Comparison of ENCODE assay signal across 26 cellular contexts in the genomic region with DNA sequence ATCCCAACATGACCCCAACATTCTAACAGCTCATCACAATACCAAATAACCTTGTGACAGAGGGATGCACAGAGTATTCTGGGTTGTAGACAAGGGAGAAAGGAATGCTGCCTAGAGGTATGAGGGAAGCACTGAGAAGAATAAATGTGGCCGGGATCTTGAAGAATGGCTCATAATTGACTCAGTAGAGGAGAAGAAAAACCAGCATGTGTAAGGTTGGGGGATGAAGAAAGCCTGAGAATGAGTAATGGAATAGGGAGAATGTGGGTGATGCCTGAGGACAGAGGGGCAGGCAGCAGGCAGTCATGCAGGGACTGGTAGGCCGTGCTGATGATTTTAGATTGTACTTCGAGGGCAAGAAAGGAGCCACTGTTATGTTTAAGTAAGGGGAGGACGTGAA.
DNase-seq lines count a peak whose midpoint lies in the region; ATAC-seq, FAIRE-seq and TF ChIP-seq lines count a peak whose summit lies in the region.
"Had no signal": no experiment of that assay in that cellular context is flagged by ENCODE, and none has a peak within 500 bp of the region (broad histone marks: within the 10 kb centered on the region; RNA-seq: fewer than 3 reads in every experiment).

No MANE protein-coding gene starts in this region.

- H3K4me1 ChIP-seq in breast epithelium, result no peaks in the 10 kb centered on the region
- H3K4me1 ChIP-seq in GM12878 (ENCODE audit: control insufficient read depth, insufficient read depth, low read length), result no peaks in the 10 kb centered on the region
- H3K4me1 ChIP-seq in trophoblast cell (ENCODE audit: control insufficient read depth in 1 of 2, insufficient read depth in 2 of 2, low read length in 2 of 2), result no peaks in the 10 kb centered on the region
- H3K4me1 ChIP-seq: BLaER1, HAP-1 had no signal

- peak overlapping the region; percentile 11 for H3K27ac Mint-ChIP-seq in MCF 10A (ENCODE audit: low read depth, unreplicated experiment)
- H3K27ac Mint-ChIP-seq: B cell; CD4-positive, CD25-positive, alpha-beta regulatory T cell; CD8-positive, alpha-beta T cell; HFFc6 had no signal

- intact Hi-C loops in MCF 10A (cut with micrococcal nuclease) (no loop called here), breast epithelium (cut with DNase I; ENCODE audit: low total_unique reads) (no loop called here), GM12878 (cut with micrococcal nuclease; ENCODE audit: unreplicated experiment) (no loop called here)

- no peak overlapping the region for H3K4ac ChIP-seq in trophoblast cell (ENCODE audit: low read depth, low read length)

- no peak overlapping the region for H3K4me3 ChIP-seq in breast epithelium
- no peak overlapping the region for H3K4me3 ChIP-seq in GM12878
- H3K4me3 ChIP-seq in epithelial cell of esophagus (ENCODE audit: low read length), result no peak overlapping the region
- no peak overlapping the region for H3K4me3 ChIP-seq in trophoblast cell (ENCODE audit: low read depth, low read length)
- H3K4me3 ChIP-seq: BLaER1, HAP-1 had no signal

- H3K79me2 ChIP-seq in GM12878 (ENCODE audit: control insufficient read depth, insufficient read depth, low read length) (no peaks in the 10 kb centered on the region), trophoblast cell (ENCODE audit: control insufficient read depth, insufficient read depth, low read length, poor library complexity) (no peaks in the 10 kb centered on the region)

- H3K9ac ChIP-seq in GM12878 (ENCODE audit: control insufficient read depth, insufficient read depth, low read length) (no peak overlapping the region), trophoblast cell (ENCODE audit: low read length) (no peak overlapping the region)
- H3K9ac ChIP-seq: BLaER1 had no signal

- H3K36me3 Mint-ChIP-seq in MCF 10A (ENCODE audit: insufficient read depth, unreplicated experiment), result no peaks in the 10 kb centered on the region
- H3K36me3 Mint-ChIP-seq: CD4-positive, CD25-positive, alpha-beta regulatory T cell; CD8-positive, alpha-beta T cell had no signal

- H2AFZ ChIP-seq in GM12878 (ENCODE audit: control insufficient read depth, low read depth, low read length) (no peak overlapping the region), trophoblast cell (ENCODE audit: insufficient read depth, low read length, poor library complexity) (no peak overlapping the region)

- H2BK12ac ChIP-seq in trophoblast cell (ENCODE audit: low read length), result no peak overlapping the region

- H4K20me1 ChIP-seq in GM12878 (ENCODE audit: control insufficient read depth, insufficient read depth), result no peaks in the 10 kb centered on the region
- H4K20me1 ChIP-seq: BLaER1 had no signal

- no peak for TF ChIP-seq POLR2A in breast epithelium (IDR thresholded peaks at IDR 0.05)
- no peak for TF ChIP-seq POLR2A in GM12878 (IDR thresholded peaks at IDR 0.05; ENCODE audit: low read depth, low read length)

- H3K9me3 ChIP-seq in breast epithelium (no peaks in the 10 kb centered on the region), GM12878 (replicated peaks; ENCODE audit: control insufficient read depth, insufficient read depth, low read length) (no peaks in the 10 kb centered on the region; the same call in 2 of the 3 replicates), trophoblast cell (ENCODE audit: insufficient read depth, low read depth, low read length) (no peaks in the 10 kb centered on the region)
- H3K9me3 ChIP-seq: BLaER1, HAP-1 had no signal

- H3K18ac ChIP-seq in trophoblast cell (ENCODE audit: low read length), result no peak overlapping the region

- no peaks in the 10 kb centered on the region for H3K4me1 Mint-ChIP-seq in MCF 10A (ENCODE audit: insufficient read depth, unreplicated experiment)
- H3K4me1 Mint-ChIP-seq: B cell; CD4-positive, CD25-positive, alpha-beta regulatory T cell had no signal

- H2BK120ac ChIP-seq in trophoblast cell (ENCODE audit: insufficient read depth, low read length, poor library complexity), result no peak overlapping the region

- BruUV-seq in MCF 10A (replicated peaks; lab: Mats Ljungman, UMichigan), result no TSS peak
- no TSS peak for BruUV-seq in GM12878 (replicated peaks; lab: Mats Ljungman, UMichigan)

- no peak for DNase-seq in MCF 10A (ENCODE audit: unreplicated experiment)
- no peak for DNase-seq in breast epithelium (ENCODE audit: low spot score in 2 of 2)
- DNase-seq in GM12878 (ENCODE audit: low read depth, low spot score), result no peak
- peak; percentile 63 for DNase-seq in epithelial cell of esophagus (ENCODE audit: low read depth)
- DNase-seq in trophoblast cell, result peak; percentile 6 to 56
- DNase-seq in activated CD8-positive, alpha-beta memory T cell treated with anti-CD3 and anti-CD28 coated beads, Interleukin-2, amount 50 U/mL, for 4 hours, result no peak
- no peak for DNase-seq in NCI-H1048 (lab: John Stamatoyannopoulos, UW)
- DNase-seq in COLO829 (ENCODE audit: low spot score), result no peak
- DNase-seq: CD4-positive, CD25-positive, alpha-beta regulatory T cell; CD8-positive, alpha-beta T cell; DMS 273 treated with DMSO at 0.1 percent for 48 hours; DMS79; EL; GDM1; GOT3; HFFc6 had no signal

- 15% methylated on average over 4 of the region's 4 CpGs for WGBS in GM12878 (ENCODE audit: insufficient coverage, insufficient replicate concordance, low lambda C conversion rate, missing lambda C conversion rate)
- no CpG with 5 or more reads among the region's 4 CpGs for WGBS in trophoblast cell (ENCODE audit: extremely low coverage, insufficient coverage, insufficient read length)

- CTCF ChIA-PET in MCF 10A (lab: Yijun Ruan, JAX), result no interaction called here
- CTCF ChIA-PET in GM12878 (lab: Yijun Ruan, JAX), result no interaction called here

- FAIRE-seq in GM12878 (lab: Jason Lieb, UNC), result no peak
- FAIRE-seq: A204.1, D721Med, GM12891, GM18507, H54 had no signal

- H3K27me3 ChIP-seq in breast epithelium (no peaks in the 10 kb centered on the region), GM12878 (replicated peaks in 1 of 2; ENCODE audit: control insufficient read depth in 2 of 2, insufficient read depth in 2 of 2, low read length in 1 of 2) (peaks cover 0 to 1% of the 10 kb centered on the region in 2 experiments), trophoblast cell (ENCODE audit: insufficient read depth, low read length) (no peaks in the 10 kb centered on the region)
- H3K27me3 ChIP-seq: BLaER1 had no signal

- H3K36me3 ChIP-seq in breast epithelium (no peaks in the 10 kb centered on the region), GM12878 (ENCODE audit: control insufficient read depth in 2 of 2, insufficient read depth in 2 of 2, low read length in 1 of 2) (no peaks in the 10 kb centered on the region), trophoblast cell (ENCODE audit: control insufficient read depth in 1 of 2, insufficient read depth in 2 of 2, low read length in 2 of 2) (no peaks in the 10 kb centered on the region)
- H3K36me3 ChIP-seq: BLaER1, HAP-1 had no signal

- H4K8ac ChIP-seq in trophoblast cell (ENCODE audit: low read depth, low read length), result no peak overlapping the region

- H3K23ac ChIP-seq in trophoblast cell (ENCODE audit: low read length), result no peak overlapping the region

- H3K27me3 Mint-ChIP-seq in MCF 10A (ENCODE audit: insufficient read depth, unreplicated experiment), result no peaks in the 10 kb centered on the region

- H3K79me1 ChIP-seq in trophoblast cell (ENCODE audit: low read length), result no peaks in the 10 kb centered on the region

- no peak overlapping the region for H3K4me3 Mint-ChIP-seq in MCF 10A (ENCODE audit: unreplicated experiment)
- H3K4me3 Mint-ChIP-seq: B cell; CD4-positive, CD25-positive, alpha-beta regulatory T cell; CD8-positive, alpha-beta T cell; HFFc6 had no signal

- ATAC-seq in GM12878, result no peak
- ATAC-seq: CD8-positive, alpha-beta T cell had no signal

- SMC1A ChIA-PET in GM12878 (lab: Charles Lee; ENCODE audit: uncharacterized antibody, unreplicated experiment), result no interaction called here

- RAD21 ChIA-PET in GM12878 (lab: Charles Lee; ENCODE audit: unreplicated experiment), result no interaction called here

- in situ Hi-C loops in GM12878 (cut with MboI), result no loop called here

- TF ChIP-seq EP300 in GM12878 (IDR thresholded peaks at IDR 0.05; ENCODE audit: borderline replicate concordance in 1 of 2, control insufficient read depth in 1 of 2, low read depth in 2 of 2, low read length in 2 of 2), result no peak

- H4K12ac ChIP-seq in trophoblast cell (ENCODE audit: low read depth, low read length), result no peak overlapping the region

- H3K27ac ChIP-seq in breast epithelium, result no peak overlapping the region
- H3K27ac ChIP-seq in GM12878 (ENCODE audit: control insufficient read depth, insufficient read depth), result no peak overlapping the region
- no peak overlapping the region for H3K27ac ChIP-seq in trophoblast cell (ENCODE audit: low read depth, low read length)
- H3K27ac ChIP-seq: 22Rv1, BLaER1, C4-2B had no signal

- H2AK5ac ChIP-seq in trophoblast cell (ENCODE audit: low read length), result no peak overlapping the region

- POLR2A ChIA-PET in MCF 10A (lab: Yijun Ruan, JAX), result interaction anchor here (0.7 kb wide), 1 partner anchor 22 kb away, joined by 3 read pairs; no protein-coding TSS in a partner anchor
- POLR2A ChIA-PET in GM12878 (lab: Charles Lee), result interaction anchor here (0.6 kb wide), 1 partner anchor 300 kb away, joined by 3 read pairs; no protein-coding TSS in a partner anchor

- H3K4me2 ChIP-seq in GM12878 (ENCODE audit: control insufficient read depth, insufficient read depth), result no peak overlapping the region
- no peak overlapping the region for H3K4me2 ChIP-seq in trophoblast cell (ENCODE audit: low read length)
- H3K4me2 ChIP-seq: BLaER1 had no signal

- TF ChIP-seq RAD21 in GM12878 (IDR thresholded peaks at IDR 0.05; ENCODE audit: insufficient read depth, low read depth, low read length), result no peak

- TF ChIP-seq CTCF in MCF 10A (IDR thresholded peaks at IDR 0.05; ENCODE audit: unreplicated experiment) (no peak), breast epithelium (IDR thresholded peaks at IDR 0.05) (no peak), GM12878 (IDR thresholded peaks at IDR 0.05 in 2 of 3, conservative IDR thresholded peaks at IDR 0.05 in 1 of 3; ENCODE audit: control insufficient read depth in 2 of 3, extremely low read depth in 1 of 3, insufficient read depth in 1 of 3, low read depth in 3 of 3, low read length in 3 of 3) (no peak), epithelial cell of esophagus (IDR thresholded peaks at IDR 0.05; ENCODE audit: insufficient read depth, low read depth, low read length, missing control alignments) (no peak)

- H2BK5ac ChIP-seq in trophoblast cell (ENCODE audit: low read depth, low read length, poor library complexity), result no peak overlapping the region

- no peaks in the 10 kb centered on the region for H3K9me3 Mint-ChIP-seq in MCF 10A (ENCODE audit: unreplicated experiment)
- H3K9me3 Mint-ChIP-seq: CD8-positive, alpha-beta T cell had no signal

- no peak overlapping the region for H4K91ac ChIP-seq in trophoblast cell (ENCODE audit: low read depth, low read length)

- H3K14ac ChIP-seq in trophoblast cell (ENCODE audit: low read length), result no peak overlapping the region

TF ChIP-seq in GM12878, 131 proteins besides CTCF, POLR2A, EP300 and RAD21 (continues in another document):
- TF ChIP-seq HDAC6 (IDR thresholded peaks at IDR 0.05; ENCODE audit: unreplicated experiment), result no peak
- no peak for TF ChIP-seq KLF5 (IDR thresholded peaks at IDR 0.05; ENCODE audit: partially characterized antibody)
- TF ChIP-seq JUNB (IDR thresholded peaks at IDR 0.05), result no peak
- TF ChIP-seq JUND (IDR thresholded peaks at IDR 0.05; ENCODE audit: low read depth, low read length), result no peak

Comparison
In these comparisons a context has a peak if more than half of its experiments do, and no peak if none do; other contexts are left out.
1. DNase-seq: peak in epithelial cell of esophagus (single experiment) and trophoblast cell (2 of 2); none in MCF 10A (single experiment), breast epithelium (0 of 2), GM12878 (single experiment), activated CD8-positive, alpha-beta memory T cell treated with anti-CD3 and anti-CD28 coated beads, Interleukin-2, amount 50 U/mL, for 4 hours (single experiment), NCI-H1048 (single experiment) and COLO829 (single experiment).